9 cellular contexts compared by ENCODE assay signal in the genomic region with DNA sequence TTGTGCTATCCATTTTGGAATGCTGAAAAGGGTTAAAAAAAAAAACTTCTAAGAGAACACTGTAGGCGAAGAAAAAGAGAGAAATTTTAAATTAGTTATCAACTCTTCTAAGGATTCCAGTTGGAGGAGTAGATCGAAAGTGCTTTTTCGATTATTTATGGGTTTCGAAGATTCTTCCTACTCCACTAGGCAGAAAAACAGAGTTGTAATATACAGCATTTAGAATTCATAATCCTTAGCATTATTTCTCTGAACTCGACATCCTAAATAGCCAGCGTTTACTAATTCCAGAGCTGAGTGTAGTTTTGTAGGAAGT. TPM values are rescaled to one million over a fixed set of nuclear protein-coding genes. Genes with fewer than 3 reads are reported as not detected.
DNase-seq lines count a peak whose midpoint lies in the region; ATAC-seq and TF ChIP-seq lines count a peak whose summit lies in the region.
"Had no signal": no experiment of that assay in that cellular context is flagged by ENCODE, and none has a peak within 500 bp of the region (broad histone marks: within the 10 kb centered on the region; RNA-seq: fewer than 3 reads in every experiment).

No MANE protein-coding gene starts in this region.

- H3K4me3 Mint-ChIP-seq in brain = peak overlapping the region; percentile 90 to 97 (median 92)

- peaks cover 0 to 5% (median 0%) of the 10 kb centered on the region in 5 experiments for H3K9me3 Mint-ChIP-seq in brain

- TF ChIP-seq CTCF in brain (conservative IDR thresholded peaks at IDR 0.05) = no peak
- TF ChIP-seq CTCF in liver (IDR thresholded peaks at IDR 0.05; ENCODE audit: low read depth, low read length, missing input control) = no peak

- no peaks in the 10 kb centered on the region for H3K27me3 Mint-ChIP-seq in brain

- WGBS in liver = 4% methylated on average over 6 of the region's 6 CpGs

- H3K27me3 ChIP-seq in liver (ENCODE audit: control insufficient read depth in 4 of 4, insufficient read depth in 4 of 4, low read length in 3 of 4) = no peaks in the 10 kb centered on the region

- peak overlapping the region; percentile 61 to 82 (median 68) for H3K4me3 ChIP-seq in liver (ENCODE audit: low read depth in 1 of 3, low read length in 3 of 3)

- peak overlapping the region; percentile 87 to 98 (median 97) for H3K27ac Mint-ChIP-seq in brain

- no peaks in the 10 kb centered on the region for H3K36me3 ChIP-seq in liver (ENCODE audit: control insufficient read depth in 4 of 4, insufficient read depth in 3 of 4, low read depth in 1 of 4, low read length in 3 of 4)

- ATAC-seq in HG03039 (IDR thresholded peaks at IDR 0.05; ENCODE audit: unreplicated experiment) = no peak
- no peak for ATAC-seq in HG03095 (IDR thresholded peaks at IDR 0.05; ENCODE audit: unreplicated experiment)

- H3K27ac ChIP-seq in liver (ENCODE audit: low read depth in 1 of 2, low read length in 2 of 2) = peak overlapping the region; percentile 85 to 90
- H3K27ac ChIP-seq: 22Rv1 had no signal

- peaks cover 50% of the 10 kb centered on the region for H3K4me1 Mint-ChIP-seq in brain

- TF ChIP-seq RAD21 in liver (IDR thresholded peaks at IDR 0.05) = peak in 1 of 2 donors; percentile 24

- no peaks in the 10 kb centered on the region for H3K36me3 Mint-ChIP-seq in brain

- H3K9me3 ChIP-seq in liver (ENCODE audit: control insufficient read depth in 4 of 4, low read length in 3 of 4) = no peaks in the 10 kb centered on the region

- DNase-seq in NCI-H345 treated with DMSO at 0.1 percent for 48 hours (lab: John Stamatoyannopoulos, UW; ENCODE audit: unreplicated experiment) (peak; percentile 38), NCI-H345 (lab: John Stamatoyannopoulos, UW) (no peak), superior temporal gyrus (ENCODE audit: extremely low spot score) (peak; percentile 67), amygdala (lab: John Stamatoyannopoulos, UW) (no peak)

- peaks cover 0 to 31% (median 15%) of the 10 kb centered on the region in 4 donors for H3K4me1 ChIP-seq in liver (ENCODE audit: control insufficient read depth in 4 of 4, insufficient read depth in 4 of 4, low read length in 3 of 4)

- peak overlapping the region; percentile 83 to 91 for H3K9ac ChIP-seq in liver (ENCODE audit: low read depth in 1 of 2, low read length in 2 of 2)

TF ChIP-seq in liver, 16 proteins besides CTCF, POLR2A, EP300 and RAD21:
- TF ChIP-seq, protein P1, sequence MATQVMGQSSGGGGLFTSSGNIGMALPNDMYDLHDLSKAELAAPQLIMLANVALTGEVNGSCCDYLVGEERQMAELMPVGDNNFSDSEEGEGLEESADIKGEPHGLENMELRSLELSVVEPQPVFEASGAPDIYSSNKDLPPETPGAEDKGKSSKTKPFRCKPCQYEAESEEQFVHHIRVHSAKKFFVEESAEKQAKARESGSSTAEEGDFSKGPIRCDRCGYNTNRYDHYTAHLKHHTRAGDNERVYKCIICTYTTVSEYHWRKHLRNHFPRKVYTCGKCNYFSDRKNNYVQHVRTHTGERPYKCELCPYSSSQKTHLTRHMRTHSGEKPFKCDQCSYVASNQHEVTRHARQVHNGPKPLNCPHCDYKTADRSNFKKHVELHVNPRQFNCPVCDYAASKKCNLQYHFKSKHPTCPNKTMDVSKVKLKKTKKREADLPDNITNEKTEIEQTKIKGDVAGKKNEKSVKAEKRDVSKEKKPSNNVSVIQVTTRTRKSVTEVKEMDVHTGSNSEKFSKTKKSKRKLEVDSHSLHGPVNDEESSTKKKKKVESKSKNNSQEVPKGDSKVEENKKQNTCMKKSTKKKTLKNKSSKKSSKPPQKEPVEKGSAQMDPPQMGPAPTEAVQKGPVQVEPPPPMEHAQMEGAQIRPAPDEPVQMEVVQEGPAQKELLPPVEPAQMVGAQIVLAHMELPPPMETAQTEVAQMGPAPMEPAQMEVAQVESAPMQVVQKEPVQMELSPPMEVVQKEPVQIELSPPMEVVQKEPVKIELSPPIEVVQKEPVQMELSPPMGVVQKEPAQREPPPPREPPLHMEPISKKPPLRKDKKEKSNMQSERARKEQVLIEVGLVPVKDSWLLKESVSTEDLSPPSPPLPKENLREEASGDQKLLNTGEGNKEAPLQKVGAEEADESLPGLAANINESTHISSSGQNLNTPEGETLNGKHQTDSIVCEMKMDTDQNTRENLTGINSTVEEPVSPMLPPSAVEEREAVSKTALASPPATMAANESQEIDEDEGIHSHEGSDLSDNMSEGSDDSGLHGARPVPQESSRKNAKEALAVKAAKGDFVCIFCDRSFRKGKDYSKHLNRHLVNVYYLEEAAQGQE (IDR thresholded peaks at IDR 0.05) = peak; percentile 14
- TF ChIP-seq GABPA (IDR thresholded peaks at IDR 0.05 in 1 of 2, conservative IDR thresholded peaks at IDR 0.05 in 1 of 2) (no peak), JUND (IDR thresholded peaks at IDR 0.05) (no peak), NR2F2 (IDR thresholded peaks at IDR 0.05) (no peak), FOXA2 (IDR thresholded peaks at IDR 0.05) (no peak)
- TF ChIP-seq, protein P2, sequence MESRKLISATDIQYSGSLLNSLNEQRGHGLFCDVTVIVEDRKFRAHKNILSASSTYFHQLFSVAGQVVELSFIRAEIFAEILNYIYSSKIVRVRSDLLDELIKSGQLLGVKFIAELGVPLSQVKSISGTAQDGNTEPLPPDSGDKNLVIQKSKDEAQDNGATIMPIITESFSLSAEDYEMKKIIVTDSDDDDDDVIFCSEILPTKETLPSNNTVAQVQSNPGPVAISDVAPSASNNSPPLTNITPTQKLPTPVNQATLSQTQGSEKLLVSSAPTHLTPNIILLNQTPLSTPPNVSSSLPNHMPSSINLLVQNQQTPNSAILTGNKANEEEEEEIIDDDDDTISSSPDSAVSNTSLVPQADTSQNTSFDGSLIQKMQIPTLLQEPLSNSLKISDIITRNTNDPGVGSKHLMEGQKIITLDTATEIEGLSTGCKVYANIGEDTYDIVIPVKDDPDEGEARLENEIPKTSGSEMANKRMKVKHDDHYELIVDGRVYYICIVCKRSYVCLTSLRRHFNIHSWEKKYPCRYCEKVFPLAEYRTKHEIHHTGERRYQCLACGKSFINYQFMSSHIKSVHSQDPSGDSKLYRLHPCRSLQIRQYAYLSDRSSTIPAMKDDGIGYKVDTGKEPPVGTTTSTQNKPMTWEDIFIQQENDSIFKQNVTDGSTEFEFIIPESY (IDR thresholded peaks at IDR 0.05) = no peak

RNA-seq across cellular contexts. Expression of gene RNF217, which starts 0.8 kb away (rescaled TPM):
- 0.41 TPM for polyA plus RNA-seq in brain (ENCODE audit: insufficient read depth, low read depth, low replicate concordance)
- total RNA-seq in liver = 10 to 100 TPM in 1 of 2 donors, 1 to 10 TPM in 1; 3.8 to 18.3 TPM
- polyA plus RNA-seq in liver = 1 to 10 TPM; 2.3 to 4.4 TPM

Comparison
In these comparisons a context has a peak if more than half of its experiments do, and no peak if none do; other contexts are left out.
1. DNase-seq: peak in NCI-H345 treated with DMSO at 0.1 percent for 48 hours (single experiment) and superior temporal gyrus (single experiment); none in NCI-H345 (single experiment) and amygdala (0 of 56).